9 cellular contexts compared by ENCODE assay signal in genomic region chr16:59773330-59773729, GRCh38.
"Had no signal": no experiment of that assay in that cellular context is flagged by ENCODE, and none has a peak within 500 bp of the region (broad histone marks: within the 10 kb centered on the region; RNA-seq: fewer than 3 reads in every experiment).

No MANE protein-coding gene starts in this region.

- H3K4me3 Mint-ChIP-seq: GM23338, H9, HFFc6 had no signal

- H3K9ac ChIP-seq: GM23248 had no signal

- H3K4me3 ChIP-seq: GM23248, GM23338, HAP-1 had no signal

- H3K4me2 ChIP-seq: GM23338 had no signal

- DNase-seq: GM23248, GOT3, H7, H9, HCEC 1CT, HFFc6 had no signal

- H3K36me3 ChIP-seq: HAP-1 had no signal

- ATAC-seq: GM23338, HCT116 had no signal

- H3K9me3 ChIP-seq: HAP-1 had no signal

- H3K27ac Mint-ChIP-seq: GM23338, H9, HFFc6 had no signal

- H3K27ac ChIP-seq: GM23248 had no signal

- H3K9me3 Mint-ChIP-seq: GM23338, HFFc6 had no signal

- H2AFZ ChIP-seq: GM23248, GM23338 had no signal

- H3K4me1 Mint-ChIP-seq: GM23338, H9 had no signal
